In genomic region chr22:45270095-45271020, GRCh38 we compare ENCODE assay signal across 14 cellular contexts. TPM values are rescaled to one million over a fixed set of nuclear protein-coding genes. Genes with fewer than 3 reads are reported as not detected.
A peak's percentile ranks its signal among the peaks of the same experiment; 100 is the strongest.
DNase-seq lines count a peak whose midpoint lies in the region; ATAC-seq lines count a peak whose summit lies in the region.
"Had no signal": no experiment of that assay in that cellular context is flagged by ENCODE, and none has a peak within 500 bp of the region (broad histone marks: within the 10 kb centered on the region; RNA-seq: fewer than 3 reads in every experiment).

No MANE protein-coding gene starts in this region.

- H3K4me1 ChIP-seq in mesenchymal stem cell (ENCODE audit: control insufficient read depth, insufficient read depth, low read depth, low read length) = peaks cover 19% of the 10 kb centered on the region

- H3K79me1 ChIP-seq in mesenchymal stem cell (replicated peaks; ENCODE audit: low read length, poor library complexity, severe bottlenecking) = peaks cover 1% of the 10 kb centered on the region

- H3K18ac ChIP-seq in mesenchymal stem cell (ENCODE audit: low read depth in 1 of 2, low read length in 2 of 2) = no peak overlapping the region

- no peak overlapping the region for H3K27ac ChIP-seq in mesenchymal stem cell (ENCODE audit: low read length, poor library complexity, severe bottlenecking)

- H4K91ac ChIP-seq in mesenchymal stem cell (ENCODE audit: low read length) = no peak overlapping the region

- H2BK5ac ChIP-seq in mesenchymal stem cell (ENCODE audit: low read depth, low read length, poor library complexity, severe bottlenecking) = no peak overlapping the region

- H3K4me2 ChIP-seq in mesenchymal stem cell (ENCODE audit: low read length, poor library complexity, severe bottlenecking) = no peak overlapping the region

- H3K9ac ChIP-seq in mesenchymal stem cell (ENCODE audit: low read length) = peak overlapping the region; percentile 75

- intact Hi-C loops in activated T-helper 1 cell treated with anti-CD3 and anti-CD28 coated beads, Interleukin-12 subunit alpha, Interleukin-12 subunit beta, Interleukin-2, Interleukin-4 antibody, amounts not matched to agents 30 ng/mL and 10 ng/mL and 1 ng/mL, durations not matched to agents 14 hours and 24 hours and 36 hours (cut with micrococcal nuclease) = no loop called here
- intact Hi-C loops in activated T-helper 2 cell treated with anti-CD3 and anti-CD28 coated beads, Interferon-gamma antibody, Interleukin-2, Interleukin-4, amounts not matched to agents 10 μg/mL and 5 μg/mL and 100 μg/mL, durations not matched to agents 14 hours and 24 hours and 36 hours (cut with micrococcal nuclease) = no loop called here

- 77% methylated on average over 12 of the region's 16 CpGs for WGBS in mesenchymal stem cell

- no peak overlapping the region for H3K23ac ChIP-seq in mesenchymal stem cell (ENCODE audit: low read length in 2 of 2)

- DNase-seq in stimulated activated naive CD8-positive, alpha-beta T cell treated with anti-CD3 and anti-CD28 coated beads, Interleukin-15, amount 100 ng/mL, for 72 hours = no peak
- DNase-seq in activated T-helper 1 cell treated with anti-CD3 and anti-CD28 coated beads, Interleukin-12 subunit alpha, Interleukin-12 subunit beta, Interleukin-2, Interleukin-4 antibody, amounts not matched to agents 30 ng/mL and 10 ng/mL and 1 ng/mL, durations not matched to agents 14 hours and 24 hours and 36 hours (ENCODE audit: low spot score) = no peak
- DNase-seq in mesenchymal stem cell = no peak
- DNase-seq in iPS-NIHi7 (ENCODE audit: extremely low spot score) = no peak
- DNase-seq in D341Med (ENCODE audit: low spot score) = no peak
- no peak for DNase-seq in NK-92 (lab: John Stamatoyannopoulos, UW; ENCODE audit: unreplicated experiment)
- DNase-seq in activated T-helper 2 cell treated with anti-CD3 and anti-CD28 coated beads, Interferon-gamma antibody, Interleukin-2, Interleukin-4, amounts not matched to agents 10 μg/mL and 5 μg/mL and 100 μg/mL, durations not matched to agents 14 hours and 24 hours and 36 hours (ENCODE audit: low spot score) = no peak
- DNase-seq: AML-193, dermis blood vessel endothelial cell, NCI-H526 treated with DMSO at 0.1 percent for 48 hours had no signal

- no peak overlapping the region for H4K8ac ChIP-seq in mesenchymal stem cell (ENCODE audit: low read length)

- no peaks in the 10 kb centered on the region for H3K36me3 ChIP-seq in mesenchymal stem cell (ENCODE audit: control insufficient read depth in 1 of 2, insufficient read depth in 2 of 2, low read depth in 1 of 2, low read length in 2 of 2)

- peaks cover 0 to 20% of the 10 kb centered on the region in 2 experiments for H3K27me3 ChIP-seq in mesenchymal stem cell (ENCODE audit: control insufficient read depth in 1 of 2, insufficient read depth in 1 of 2, low read length in 2 of 2)

- peaks cover 13% of the 10 kb centered on the region for H3K27me3 Mint-ChIP-seq in stimulated activated naive CD8-positive, alpha-beta T cell treated with anti-CD3 and anti-CD28 coated beads, Interleukin-15, Interleukin-2, amounts not matched to agents 100 ng/mL and 50 ng/mL, for 24 hours
- peaks cover 45% of the 10 kb centered on the region for H3K27me3 Mint-ChIP-seq in stimulated activated naive CD8-positive, alpha-beta T cell treated with anti-CD3 and anti-CD28 coated beads, Interleukin-15, amount 100 ng/mL, for 72 hours
- H3K27me3 Mint-ChIP-seq in activated T-helper 1 cell treated with anti-CD3 and anti-CD28 coated beads, Interleukin-12 subunit alpha, Interleukin-12 subunit beta, Interleukin-2, Interleukin-4 antibody, amounts not matched to agents 30 ng/mL and 10 ng/mL and 1 ng/mL, durations not matched to agents 14 hours and 24 hours and 36 hours (ENCODE audit: insufficient read depth) = peaks cover 32% of the 10 kb centered on the region
- H3K27me3 Mint-ChIP-seq in activated T-helper 2 cell treated with anti-CD3 and anti-CD28 coated beads, Interferon-gamma antibody, Interleukin-2, Interleukin-4, amounts not matched to agents 10 μg/mL and 5 μg/mL and 100 μg/mL, durations not matched to agents 14 hours and 24 hours and 36 hours (ENCODE audit: low read depth) = peaks cover 26% of the 10 kb centered on the region

- peak overlapping the region in 1 of 2 experiments; percentile 27 for H2BK12ac ChIP-seq in mesenchymal stem cell (ENCODE audit: low read length in 2 of 2)

- no peaks in the 10 kb centered on the region for H3K9me3 Mint-ChIP-seq in stimulated activated naive CD8-positive, alpha-beta T cell treated with anti-CD3 and anti-CD28 coated beads, Interleukin-15, Interleukin-2, amounts not matched to agents 100 ng/mL and 50 ng/mL, for 24 hours
- H3K9me3 Mint-ChIP-seq in stimulated activated naive CD8-positive, alpha-beta T cell treated with anti-CD3 and anti-CD28 coated beads, Interleukin-15, amount 100 ng/mL, for 72 hours = no peaks in the 10 kb centered on the region
- H3K9me3 Mint-ChIP-seq in activated T-helper 1 cell treated with anti-CD3 and anti-CD28 coated beads, Interleukin-12 subunit alpha, Interleukin-12 subunit beta, Interleukin-2, Interleukin-4 antibody, amounts not matched to agents 30 ng/mL and 10 ng/mL and 1 ng/mL, durations not matched to agents 14 hours and 24 hours and 36 hours = no peaks in the 10 kb centered on the region
- H3K9me3 Mint-ChIP-seq in activated T-helper 2 cell treated with anti-CD3 and anti-CD28 coated beads, Interferon-gamma antibody, Interleukin-2, Interleukin-4, amounts not matched to agents 10 μg/mL and 5 μg/mL and 100 μg/mL, durations not matched to agents 14 hours and 24 hours and 36 hours = no peaks in the 10 kb centered on the region

- H3K4me1 Mint-ChIP-seq in stimulated activated naive CD8-positive, alpha-beta T cell treated with anti-CD3 and anti-CD28 coated beads, Interleukin-15, Interleukin-2, amounts not matched to agents 100 ng/mL and 50 ng/mL, for 24 hours (ENCODE audit: low read depth) = peaks cover 14% of the 10 kb centered on the region
- peaks cover 26% of the 10 kb centered on the region for H3K4me1 Mint-ChIP-seq in stimulated activated naive CD8-positive, alpha-beta T cell treated with anti-CD3 and anti-CD28 coated beads, Interleukin-15, amount 100 ng/mL, for 72 hours
- peaks cover 12% of the 10 kb centered on the region for H3K4me1 Mint-ChIP-seq in activated T-helper 1 cell treated with anti-CD3 and anti-CD28 coated beads, Interleukin-12 subunit alpha, Interleukin-12 subunit beta, Interleukin-2, Interleukin-4 antibody, amounts not matched to agents 30 ng/mL and 10 ng/mL and 1 ng/mL, durations not matched to agents 14 hours and 24 hours and 36 hours (ENCODE audit: low read depth)
- H3K4me1 Mint-ChIP-seq in activated T-helper 2 cell treated with anti-CD3 and anti-CD28 coated beads, Interferon-gamma antibody, Interleukin-2, Interleukin-4, amounts not matched to agents 10 μg/mL and 5 μg/mL and 100 μg/mL, durations not matched to agents 14 hours and 24 hours and 36 hours (ENCODE audit: low read depth) = peaks cover 5% of the 10 kb centered on the region

- H2AK5ac ChIP-seq in mesenchymal stem cell (ENCODE audit: low read length, severe bottlenecking) = no peak overlapping the region

- no peaks in the 10 kb centered on the region for H3K9me3 ChIP-seq in mesenchymal stem cell (ENCODE audit: control insufficient read depth, low read length)

- no peak overlapping the region for H3K4me3 ChIP-seq in mesenchymal stem cell (ENCODE audit: insufficient read depth in 1 of 2, low read depth in 1 of 2, low read length in 2 of 2)

- H2BK15ac ChIP-seq in mesenchymal stem cell (ENCODE audit: low read depth, poor library complexity, severe bottlenecking) = no peak overlapping the region

- H2BK120ac ChIP-seq in mesenchymal stem cell (ENCODE audit: low read depth, low read length) = no peak overlapping the region

- ATAC-seq in stimulated activated naive CD8-positive, alpha-beta T cell treated with anti-CD3 and anti-CD28 coated beads, Interleukin-15, amount 100 ng/mL, for 72 hours = no peak

- H3K27ac Mint-ChIP-seq in stimulated activated naive CD8-positive, alpha-beta T cell treated with anti-CD3 and anti-CD28 coated beads, Interleukin-15, Interleukin-2, amounts not matched to agents 100 ng/mL and 50 ng/mL, for 24 hours = no peak overlapping the region
- H3K27ac Mint-ChIP-seq in stimulated activated naive CD8-positive, alpha-beta T cell treated with anti-CD3 and anti-CD28 coated beads, Interleukin-15, amount 100 ng/mL, for 72 hours = no peak overlapping the region
- peak overlapping the region; percentile 91 for H3K27ac Mint-ChIP-seq in activated T-helper 1 cell treated with anti-CD3 and anti-CD28 coated beads, Interleukin-12 subunit alpha, Interleukin-12 subunit beta, Interleukin-2, Interleukin-4 antibody, amounts not matched to agents 30 ng/mL and 10 ng/mL and 1 ng/mL, durations not matched to agents 14 hours and 24 hours and 36 hours
- no peak overlapping the region for H3K27ac Mint-ChIP-seq in activated T-helper 2 cell treated with anti-CD3 and anti-CD28 coated beads, Interferon-gamma antibody, Interleukin-2, Interleukin-4, amounts not matched to agents 10 μg/mL and 5 μg/mL and 100 μg/mL, durations not matched to agents 14 hours and 24 hours and 36 hours

- H3K14ac ChIP-seq in mesenchymal stem cell (ENCODE audit: low read length in 2 of 2) = no peak overlapping the region

- H3K4me3 Mint-ChIP-seq in stimulated activated naive CD8-positive, alpha-beta T cell treated with anti-CD3 and anti-CD28 coated beads, Interleukin-15, Interleukin-2, amounts not matched to agents 100 ng/mL and 50 ng/mL, for 24 hours = peak overlapping the region; percentile 43
- no peak overlapping the region for H3K4me3 Mint-ChIP-seq in stimulated activated naive CD8-positive, alpha-beta T cell treated with anti-CD3 and anti-CD28 coated beads, Interleukin-15, amount 100 ng/mL, for 72 hours
- peak overlapping the region; percentile 74 for H3K4me3 Mint-ChIP-seq in activated T-helper 1 cell treated with anti-CD3 and anti-CD28 coated beads, Interleukin-12 subunit alpha, Interleukin-12 subunit beta, Interleukin-2, Interleukin-4 antibody, amounts not matched to agents 30 ng/mL and 10 ng/mL and 1 ng/mL, durations not matched to agents 14 hours and 24 hours and 36 hours
- no peak overlapping the region for H3K4me3 Mint-ChIP-seq in activated T-helper 2 cell treated with anti-CD3 and anti-CD28 coated beads, Interferon-gamma antibody, Interleukin-2, Interleukin-4, amounts not matched to agents 10 μg/mL and 5 μg/mL and 100 μg/mL, durations not matched to agents 14 hours and 24 hours and 36 hours (ENCODE audit: low read depth)

- H2AFZ ChIP-seq in mesenchymal stem cell (ENCODE audit: low read depth, low read length) = no peak overlapping the region

- H3K36me3 Mint-ChIP-seq in stimulated activated naive CD8-positive, alpha-beta T cell treated with anti-CD3 and anti-CD28 coated beads, Interleukin-15, Interleukin-2, amounts not matched to agents 100 ng/mL and 50 ng/mL, for 24 hours (ENCODE audit: low read depth) = no peaks in the 10 kb centered on the region
- no peaks in the 10 kb centered on the region for H3K36me3 Mint-ChIP-seq in activated T-helper 1 cell treated with anti-CD3 and anti-CD28 coated beads, Interleukin-12 subunit alpha, Interleukin-12 subunit beta, Interleukin-2, Interleukin-4 antibody, amounts not matched to agents 30 ng/mL and 10 ng/mL and 1 ng/mL, durations not matched to agents 14 hours and 24 hours and 36 hours (ENCODE audit: low read depth)
- no peaks in the 10 kb centered on the region for H3K36me3 Mint-ChIP-seq in activated T-helper 2 cell treated with anti-CD3 and anti-CD28 coated beads, Interferon-gamma antibody, Interleukin-2, Interleukin-4, amounts not matched to agents 10 μg/mL and 5 μg/mL and 100 μg/mL, durations not matched to agents 14 hours and 24 hours and 36 hours (ENCODE audit: low read depth)

- no peak overlapping the region for H3K4ac ChIP-seq in mesenchymal stem cell (ENCODE audit: low read depth in 1 of 2, low read length in 2 of 2)

RNA-seq across cellular contexts. Expression of gene UPK3A, which starts 14.4 kb away (rescaled TPM):
- not detected in 2 replicates for total RNA-seq in activated T-helper 1 cell treated with anti-CD3 and anti-CD28 coated beads, Interleukin-12 subunit alpha, Interleukin-12 subunit beta, Interleukin-2, Interleukin-4 antibody, amounts not matched to agents 30 ng/mL and 10 ng/mL and 1 ng/mL, durations not matched to agents 14 hours and 24 hours and 36 hours
- polyA plus RNA-seq in mesenchymal stem cell (2013, experiment 1 of 2) = not detected
- not detected for polyA plus RNA-seq in mesenchymal stem cell (2013, experiment 2 of 2)
- total RNA-seq in activated T-helper 2 cell treated with anti-CD3 and anti-CD28 coated beads, Interferon-gamma antibody, Interleukin-2, Interleukin-4, amounts not matched to agents 10 μg/mL and 5 μg/mL and 100 μg/mL, durations not matched to agents 14 hours and 24 hours and 36 hours = not detected in 2 replicates
- total RNA-seq: Daoy, dermis blood vessel endothelial cell, pulmonary artery endothelial cell had no signal
- polyA plus RNA-seq: adipose tissue had no signal

RNA-seq across cellular contexts. Expression of gene KIAA0930, which starts 29.7 kb away (rescaled TPM):
- 45.5 and 48.7 TPM in 2 replicates for total RNA-seq in activated T-helper 1 cell treated with anti-CD3 and anti-CD28 coated beads, Interleukin-12 subunit alpha, Interleukin-12 subunit beta, Interleukin-2, Interleukin-4 antibody, amounts not matched to agents 30 ng/mL and 10 ng/mL and 1 ng/mL, durations not matched to agents 14 hours and 24 hours and 36 hours
- polyA plus RNA-seq in mesenchymal stem cell (2013, experiment 1 of 2) = 99.4 TPM
- polyA plus RNA-seq in mesenchymal stem cell (2013, experiment 2 of 2) = 104 TPM
- total RNA-seq in activated T-helper 2 cell treated with anti-CD3 and anti-CD28 coated beads, Interferon-gamma antibody, Interleukin-2, Interleukin-4, amounts not matched to agents 10 μg/mL and 5 μg/mL and 100 μg/mL, durations not matched to agents 14 hours and 24 hours and 36 hours = 39.5 and 45.2 TPM in 2 replicates

RNA-seq across cellular contexts. Expression of gene FAM118A, which starts 39.4 kb away (rescaled TPM):
- 30.7 and 38.6 TPM in 2 replicates for total RNA-seq in activated T-helper 1 cell treated with anti-CD3 and anti-CD28 coated beads, Interleukin-12 subunit alpha, Interleukin-12 subunit beta, Interleukin-2, Interleukin-4 antibody, amounts not matched to agents 30 ng/mL and 10 ng/mL and 1 ng/mL, durations not matched to agents 14 hours and 24 hours and 36 hours
- polyA plus RNA-seq in mesenchymal stem cell (2013, experiment 1 of 2) = 12.1 TPM
- 10.7 TPM for polyA plus RNA-seq in mesenchymal stem cell (2013, experiment 2 of 2)
- 30.7 and 37.5 TPM in 2 replicates for total RNA-seq in activated T-helper 2 cell treated with anti-CD3 and anti-CD28 coated beads, Interferon-gamma antibody, Interleukin-2, Interleukin-4, amounts not matched to agents 10 μg/mL and 5 μg/mL and 100 μg/mL, durations not matched to agents 14 hours and 24 hours and 36 hours

Comparison
In these comparisons a context has a peak if more than half of its experiments do, and no peak if none do; other contexts are left out.
1. H3K4me3 Mint-ChIP-seq: peak in stimulated activated naive CD8-positive, alpha-beta T cell treated with anti-CD3 and anti-CD28 coated beads, Interleukin-15, Interleukin-2, amounts not matched to agents 100 ng/mL and 50 ng/mL, for 24 hours (single experiment) and activated T-helper 1 cell treated with anti-CD3 and anti-CD28 coated beads, Interleukin-12 subunit alpha, Interleukin-12 subunit beta, Interleukin-2, Interleukin-4 antibody, amounts not matched to agents 30 ng/mL and 10 ng/mL and 1 ng/mL, durations not matched to agents 14 hours and 24 hours and 36 hours (single experiment); none in stimulated activated naive CD8-positive, alpha-beta T cell treated with anti-CD3 and anti-CD28 coated beads, Interleukin-15, amount 100 ng/mL, for 72 hours (0 of 2) and activated T-helper 2 cell treated with anti-CD3 and anti-CD28 coated beads, Interferon-gamma antibody, Interleukin-2, Interleukin-4, amounts not matched to agents 10 μg/mL and 5 μg/mL and 100 μg/mL, durations not matched to agents 14 hours and 24 hours and 36 hours (single experiment).